8 cellular contexts compared by ENCODE assay signal in the genomic region with DNA sequence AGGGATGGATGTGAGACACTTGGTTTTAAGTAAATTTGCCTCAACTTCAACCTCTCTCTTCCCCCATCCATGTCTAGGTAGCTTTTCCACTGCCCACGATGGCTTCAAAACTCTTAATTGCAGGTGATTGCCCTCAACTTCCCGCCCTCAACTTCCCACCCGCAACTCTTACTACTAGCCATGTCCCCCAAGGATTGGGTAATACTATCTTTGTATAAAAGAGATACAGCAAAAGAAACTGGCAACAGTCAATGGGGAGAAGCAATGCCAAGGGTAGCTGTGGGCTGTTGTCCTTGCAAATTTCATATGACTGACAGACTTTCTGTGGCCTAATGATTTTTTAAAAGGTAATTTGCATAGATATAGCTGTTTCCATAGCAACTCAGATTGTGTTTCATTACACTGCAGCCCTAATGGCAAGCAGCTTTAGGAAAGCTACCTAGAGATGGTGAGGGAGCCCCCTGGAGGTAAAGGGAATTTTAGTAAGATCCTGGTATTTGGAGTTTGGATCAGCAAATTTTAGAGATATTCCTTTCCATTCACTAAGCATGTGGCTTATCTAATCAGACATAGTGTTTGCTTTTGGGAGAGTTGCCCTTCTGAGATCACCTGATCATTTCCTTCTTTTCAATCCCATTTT.
DNase-seq lines count a peak whose midpoint lies in the region; ATAC-seq and TF ChIP-seq lines count a peak whose summit lies in the region.

No MANE protein-coding gene starts in this region.

- H3K4me1 Mint-ChIP-seq in activated CD4-positive, alpha-beta memory T cell treated with anti-CD3 and anti-CD28 coated beads, Interleukin-2, amount 10 ng/mL, durations not matched to agents 7 days and 5 days, result no peaks in the 10 kb centered on the region

- TF ChIP-seq POLR2A in NB4 (IDR thresholded peaks at IDR 0.05; ENCODE audit: extremely low read depth, insufficient read length), result no peak

- intact Hi-C loops in lower lobe of right lung (cut with DNase I), result no loop called here

- no peaks in the 10 kb centered on the region for H3K9me3 ChIP-seq in lower lobe of right lung

- no peaks in the 10 kb centered on the region for H3K36me3 ChIP-seq in lower lobe of right lung

- no peak overlapping the region for H3K27ac ChIP-seq in lower lobe of right lung

- POLR2A ChIA-PET in activated CD4-positive, alpha-beta memory T cell treated with anti-CD3 and anti-CD28 coated beads, Interleukin-2, amount 10 ng/mL, durations not matched to agents 7 days and 5 days (lab: Charles Lee), result no interaction called here

- H3K36me3 Mint-ChIP-seq in activated CD4-positive, alpha-beta memory T cell treated with anti-CD3 and anti-CD28 coated beads, Interleukin-2, amount 10 ng/mL, durations not matched to agents 7 days and 5 days (ENCODE audit: low read depth), result no peaks in the 10 kb centered on the region

- no peaks in the 10 kb centered on the region for H3K4me1 ChIP-seq in lower lobe of right lung

- H3K4me3 Mint-ChIP-seq in activated CD4-positive, alpha-beta memory T cell treated with anti-CD3 and anti-CD28 coated beads, Interleukin-2, amount 10 ng/mL, durations not matched to agents 7 days and 5 days, result no peak overlapping the region

- no peak overlapping the region for H3K27ac Mint-ChIP-seq in activated CD4-positive, alpha-beta memory T cell treated with anti-CD3 and anti-CD28 coated beads, Interleukin-2, amount 10 ng/mL, durations not matched to agents 7 days and 5 days

- no peak overlapping the region for H3K4me3 ChIP-seq in NB4 (ENCODE audit: low read depth, low read length)
- H3K4me3 ChIP-seq in astrocyte of the cerebellum (ENCODE audit: low read depth, low read length), result no peak overlapping the region
- no peak overlapping the region for H3K4me3 ChIP-seq in lower lobe of right lung

- H3K9me3 Mint-ChIP-seq in activated CD4-positive, alpha-beta memory T cell treated with anti-CD3 and anti-CD28 coated beads, Interleukin-2, amount 10 ng/mL, durations not matched to agents 7 days and 5 days, result no peaks in the 10 kb centered on the region

- H3K27me3 Mint-ChIP-seq in activated CD4-positive, alpha-beta memory T cell treated with anti-CD3 and anti-CD28 coated beads, Interleukin-2, amount 10 ng/mL, durations not matched to agents 7 days and 5 days, result peaks cover 2% of the 10 kb centered on the region

- in situ Hi-C loops in astrocyte of the cerebellum (cut with HindIII; ENCODE audit: low sequenced_read_pairs), result loop anchor here (25.0 kb wide), 1 partner anchor 320 kb away; no protein-coding TSS in a partner anchor

- H3K27me3 ChIP-seq in lower lobe of right lung (ENCODE audit: low read depth), result no peaks in the 10 kb centered on the region

- ATAC-seq in GM18907 (IDR thresholded peaks at IDR 0.05; ENCODE audit: unreplicated experiment) (peak; percentile 56), lower lobe of right lung (no peak), HG03378 (IDR thresholded peaks at IDR 0.05; ENCODE audit: unreplicated experiment) (no peak)

- CTCF ChIA-PET in activated CD4-positive, alpha-beta memory T cell treated with anti-CD3 and anti-CD28 coated beads, Interleukin-2, amount 10 ng/mL, durations not matched to agents 7 days and 5 days (lab: Charles Lee), result interaction anchor here (1.3 kb wide), 1 partner anchor 195 kb away, joined by 6 read pairs; no protein-coding TSS in a partner anchor

- DNase-seq in Ammon's horn (ENCODE audit: low spot score), result peak; percentile 56
- DNase-seq in NB4 (ENCODE audit: low read depth), result peak; percentile 52
- peak; percentile 48 for DNase-seq in astrocyte of the cerebellum (ENCODE audit: low read depth)
- DNase-seq in lower lobe of right lung, result no peak
- no peak for DNase-seq in NCI-H2029 treated with DMSO at 0.1 percent for 48 hours (lab: John Stamatoyannopoulos, UW)
- no peak for DNase-seq in activated CD4-positive, alpha-beta memory T cell treated with anti-CD3 and anti-CD28 coated beads, Interleukin-2, amount 10 ng/mL, durations not matched to agents 7 days and 5 days

- peak; percentile 58 for TF ChIP-seq CTCF in NB4 (IDR thresholded peaks at IDR 0.05; ENCODE audit: low read depth, low read length)
- peak; percentile 77 for TF ChIP-seq CTCF in astrocyte of the cerebellum (IDR thresholded peaks at IDR 0.05; ENCODE audit: low read depth, low read length, missing control alignments)
- peak; percentile 43 for TF ChIP-seq CTCF in lower lobe of right lung (IDR thresholded peaks at IDR 0.05)

Comparison
In these comparisons a context has a peak if more than half of its experiments do, and no peak if none do; other contexts are left out.
1. DNase-seq: peak in Ammon's horn (single experiment), NB4 (single experiment) and astrocyte of the cerebellum (single experiment); none in lower lobe of right lung (single experiment), NCI-H2029 treated with DMSO at 0.1 percent for 48 hours (single experiment) and activated CD4-positive, alpha-beta memory T cell treated with anti-CD3 and anti-CD28 coated beads, Interleukin-2, amount 10 ng/mL, durations not matched to agents 7 days and 5 days (single experiment).
2. Peak in every context shown above with its lines, with median percentiles within 50 percentile points of each other: CTCF ChIP-seq.